In the genomic region with DNA sequence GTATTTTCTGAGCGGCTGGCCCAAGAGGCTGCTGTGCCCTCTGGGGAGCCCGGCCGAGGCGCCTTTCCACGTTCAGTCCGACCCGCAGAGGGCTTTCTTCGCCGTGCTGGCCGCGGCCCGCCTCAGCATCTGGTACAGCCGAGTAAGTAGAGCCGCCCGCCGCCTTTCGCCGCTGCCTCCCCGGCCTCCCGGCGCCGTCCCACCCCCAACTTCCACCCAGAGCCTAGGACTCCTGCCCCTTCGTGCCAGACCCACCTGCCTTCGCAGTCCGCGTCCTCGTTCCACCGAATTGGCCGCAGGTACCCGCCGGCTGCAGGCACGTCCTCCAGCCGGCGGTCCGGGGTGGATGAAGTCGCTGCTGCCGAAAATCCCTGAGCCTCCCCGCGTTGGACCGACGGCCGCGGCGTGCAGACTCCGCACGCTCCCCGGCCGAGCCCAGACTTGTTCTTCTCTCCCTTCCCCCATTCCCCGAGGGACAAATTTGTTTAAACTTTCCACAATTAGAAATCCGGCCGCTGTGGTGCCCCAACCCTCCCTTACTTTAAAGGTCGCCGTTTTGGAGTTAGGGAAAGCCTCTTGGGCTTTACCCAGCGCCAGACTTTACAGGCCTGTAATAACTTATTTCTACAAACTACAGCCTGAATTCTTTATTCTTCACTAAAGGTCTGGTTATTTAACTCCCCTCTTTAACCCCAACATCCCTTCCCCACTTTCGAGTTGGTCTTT, we compare ENCODE assay signal across 8 cellular contexts. TPM values are rescaled to one million over a fixed set of nuclear protein-coding genes. Genes with fewer than 3 reads are reported as not detected.
DNase-seq lines count a peak whose midpoint lies in the region; ATAC-seq lines count a peak whose summit lies in the region.

No MANE protein-coding gene starts in this region.

- peak; percentile 6 for ATAC-seq in HG03025 (IDR thresholded peaks at IDR 0.05; ENCODE audit: low FRiP score, unreplicated experiment)

- DNase-seq in NK-92 treated with Interleukin-12 subunit alpha and Interleukin-12 subunit beta, amount 100 ng/mL, for 24 hours (lab: John Stamatoyannopoulos, UW), result peak; percentile 45
- DNase-seq in NK-92 (lab: John Stamatoyannopoulos, UW; ENCODE audit: unreplicated experiment) (no peak), OCI-M1 (lab: John Stamatoyannopoulos, UW) (peak; percentile 99), germinal center (ENCODE audit: low spot score) (peak; percentile 47), occipital lobe (lab: John Stamatoyannopoulos, UW) (peak; percentile 56), DMS114 treated with DMSO at 0.1 percent for 48 hours (lab: John Stamatoyannopoulos, UW; ENCODE audit: unreplicated experiment) (no peak)
- DNase-seq in activated naive CD4-positive, alpha-beta T cell treated with anti-CD3 and anti-CD28 coated beads for 36 hours, result peak; percentile 52

- H3K27ac Mint-ChIP-seq in activated naive CD4-positive, alpha-beta T cell treated with anti-CD3 and anti-CD28 coated beads for 36 hours, result peak overlapping the region; percentile 91

- CTCF ChIA-PET in activated naive CD4-positive, alpha-beta T cell treated with anti-CD3 and anti-CD28 coated beads for 36 hours (lab: Charles Lee), result interaction anchor here (2.2 to 2.3 kb wide), 2 partner anchors 21 to 29 kb away, joined by 7 read pairs; no protein-coding TSS in a partner anchor

- H3K4me3 Mint-ChIP-seq in activated naive CD4-positive, alpha-beta T cell treated with anti-CD3 and anti-CD28 coated beads for 36 hours, result peak overlapping the region; percentile 99

- H3K9me3 Mint-ChIP-seq in activated naive CD4-positive, alpha-beta T cell treated with anti-CD3 and anti-CD28 coated beads for 36 hours, result no peaks in the 10 kb centered on the region

- H3K4me1 Mint-ChIP-seq in activated naive CD4-positive, alpha-beta T cell treated with anti-CD3 and anti-CD28 coated beads for 36 hours (ENCODE audit: low read depth), result peaks cover 59% of the 10 kb centered on the region

- H3K27me3 Mint-ChIP-seq in activated naive CD4-positive, alpha-beta T cell treated with anti-CD3 and anti-CD28 coated beads for 36 hours (ENCODE audit: low read depth), result no peaks in the 10 kb centered on the region

- peaks cover 15% of the 10 kb centered on the region for H3K36me3 Mint-ChIP-seq in activated naive CD4-positive, alpha-beta T cell treated with anti-CD3 and anti-CD28 coated beads for 36 hours (ENCODE audit: low read depth)

- intact Hi-C loops in activated naive CD4-positive, alpha-beta T cell treated with anti-CD3 and anti-CD28 coated beads for 36 hours (cut with micrococcal nuclease), result loop anchor here (1.0 to 10.0 kb wide), 8 partner anchors 14 to 1325 kb away; partner anchors contain the start of genes CDC37L1, GLIS3, KDM4C and UHRF2

RNA-seq across cellular contexts. Expression of gene RIC1, which starts 0.6 kb away (rescaled TPM):
- 10 to 100 TPM; 14.5 to 16.4 TPM for total RNA-seq in activated naive CD4-positive, alpha-beta T cell treated with anti-CD3 and anti-CD28 coated beads for 36 hours
- total RNA-seq in occipital lobe, result 33.4 TPM

Comparison
In these comparisons a context has a peak if more than half of its experiments do, and no peak if none do; other contexts are left out.
1. DNase-seq: peak in NK-92 treated with Interleukin-12 subunit alpha and Interleukin-12 subunit beta, amount 100 ng/mL, for 24 hours (single experiment), OCI-M1 (single experiment), activated naive CD4-positive, alpha-beta T cell treated with anti-CD3 and anti-CD28 coated beads for 36 hours (single experiment), germinal center (single experiment) and occipital lobe (single experiment); none in NK-92 (single experiment) and DMS114 treated with DMSO at 0.1 percent for 48 hours (single experiment).